1 cellular context compared by ENCODE assay signal in genomic region chr14:77014004-77014604, GRCh38.
TF ChIP-seq lines count a peak whose summit lies in the region.

No MANE protein-coding gene starts in this region.

TF ChIP-seq in GM23338, 12 proteins besides CTCF, POLR2A, EP300 and RAD21 (continued from another document):
- TF ChIP-seq REST (IDR thresholded peaks at IDR 0.05; ENCODE audit: unreplicated experiment) (no peak), STAT1 (IDR thresholded peaks at IDR 0.05; ENCODE audit: unreplicated experiment) (no peak), ETS1 (IDR thresholded peaks at IDR 0.05) (no peak), CREB1 (CRISPR knock-in tag; IDR thresholded peaks at IDR 0.05; ENCODE audit: low read depth) (no peak)
